In genomic region chr18:7358989-7359726, GRCh38 we compare ENCODE assay signal across 20 cellular contexts.
"Had no signal": no experiment of that assay in that cellular context is flagged by ENCODE, and none has a peak within 500 bp of the region (broad histone marks: within the 10 kb centered on the region; RNA-seq: fewer than 3 reads in every experiment).

No MANE protein-coding gene starts in this region.

- H3K36me3 ChIP-seq: adrenal gland, thoracic aorta, upper lobe of left lung had no signal

- H3K9ac ChIP-seq: parathyroid adenoma had no signal

- DNase-seq: activated CD4-positive, alpha-beta T cell treated with anti-CD3 and anti-CD28 coated beads, Interleukin-2, amount 50 U/mL, for 48 hours; activated CD8-positive, alpha-beta memory T cell treated with anti-CD3 and anti-CD28 coated beads, Interleukin-2, amount 50 U/mL, for 48 hours; activated naive CD4-positive, alpha-beta T cell; activated T-cell treated with anti-CD3 and anti-CD28 coated beads, Interleukin-2, amount 50 U/mL, for 4 hours; adrenal gland; effector memory CD4-positive, alpha-beta T cell; foreskin keratinocyte; immature natural killer cell; nucleus accumbens; small intestine; stimulated activated CD4-positive, alpha-beta T cell treated with anti-CD3 and anti-CD28 coated beads, Interleukin-2, amount 100 ng/mL, for 48 hours; stimulated activated CD8-positive, alpha-beta memory T cell treated with anti-CD3 and anti-CD28 coated beads, Interleukin-4, amount 100 ng/mL, for 48 hours; stimulated activated naive B cell treated with anti-CD40 and anti-IgM and Interleukin-4, amounts not matched to agents 10 μg/mL and 1 μg/mL and 100 μg/mL, for 72 hours; T-helper 1 cell; upper lobe of left lung had no signal

- H3K27ac ChIP-seq: adrenal gland, foreskin keratinocyte, hepatocyte, parathyroid adenoma, thoracic aorta, upper lobe of left lung had no signal

- H3K4me2 ChIP-seq: hepatocyte had no signal

- H3K9me3 ChIP-seq: adrenal gland, thoracic aorta, upper lobe of left lung had no signal

- H3K4me3 ChIP-seq: adrenal gland, hepatocyte, thoracic aorta, upper lobe of left lung had no signal

- H2AFZ ChIP-seq: hepatocyte, parathyroid adenoma had no signal

- H3K27me3 ChIP-seq: adrenal gland, foreskin keratinocyte, hepatocyte, upper lobe of left lung had no signal

- ATAC-seq: activated T-cell treated with anti-CD3 and anti-CD28 coated beads, Interleukin-2, amount 50 U/mL, for 4 hours; foreskin keratinocyte; sciatic nerve; stimulated activated naive B cell treated with anti-CD40 and anti-IgM and Interleukin-4, amounts not matched to agents 10 μg/mL and 1 μg/mL and 100 μg/mL, for 72 hours; WTC11 had no signal

- H3K79me2 ChIP-seq: hepatocyte, parathyroid adenoma had no signal

- H3K4me1 ChIP-seq: adrenal gland, foreskin keratinocyte, parathyroid adenoma, upper lobe of left lung had no signal
